ENCODE assay signal across 21 cellular contexts in genomic region chr6:71123051-71123450, GRCh38.
"Had no signal": no experiment of that assay in that cellular context is flagged by ENCODE, and none has a peak within 500 bp of the region (broad histone marks: within the 10 kb centered on the region; RNA-seq: fewer than 3 reads in every experiment).

No MANE protein-coding gene starts in this region.

- H3K4me3 Mint-ChIP-seq: activated naive CD8-positive, alpha-beta T cell treated with anti-CD3 and anti-CD28 coated beads for 36 hours; activated T-cell treated with anti-CD3 and anti-CD28 coated beads, Interleukin-2, amount 50 U/mL, for 4 hours; naive thymus-derived CD8-positive, alpha-beta T cell; stimulated activated naive CD8-positive, alpha-beta T cell treated with anti-CD3 and anti-CD28 coated beads, Interleukin-15, amount 100 ng/mL, for 72 hours had no signal

- H3K36me3 Mint-ChIP-seq: activated naive CD8-positive, alpha-beta T cell treated with anti-CD3 and anti-CD28 coated beads for 36 hours had no signal

- H3K27me3 ChIP-seq: testis, upper lobe of right lung had no signal

- H3K27ac ChIP-seq: lower lobe of right lung, prostate gland, testis, upper lobe of right lung had no signal

- H3K27me3 Mint-ChIP-seq: stimulated activated naive CD8-positive, alpha-beta T cell treated with anti-CD3 and anti-CD28 coated beads, Interleukin-15, amount 100 ng/mL, for 72 hours had no signal

- H3K4me1 Mint-ChIP-seq: activated naive CD8-positive, alpha-beta T cell treated with anti-CD3 and anti-CD28 coated beads for 36 hours; stimulated activated naive CD8-positive, alpha-beta T cell treated with anti-CD3 and anti-CD28 coated beads, Interleukin-15, amount 100 ng/mL, for 72 hours had no signal

- H3K4me1 ChIP-seq: lower lobe of right lung, prostate gland, testis, upper lobe of right lung had no signal

- H3K9me3 ChIP-seq: lower lobe of right lung, prostate gland, testis, upper lobe of right lung had no signal

- H3K27ac Mint-ChIP-seq: activated naive CD8-positive, alpha-beta T cell treated with anti-CD3 and anti-CD28 coated beads for 36 hours; naive thymus-derived CD8-positive, alpha-beta T cell; stimulated activated naive CD8-positive, alpha-beta T cell treated with anti-CD3 and anti-CD28 coated beads, Interleukin-15, amount 100 ng/mL, for 72 hours had no signal

- H3K4me3 ChIP-seq: lower lobe of right lung, prostate gland, testis, upper lobe of right lung had no signal

- DNase-seq: activated CD4-positive, alpha-beta T cell treated with anti-CD3 and anti-CD28 coated beads for 1 hour; activated CD4-positive, alpha-beta T cell treated with anti-CD3 and anti-CD28 coated beads, Interleukin-2, amount 50 U/mL, for 48 hours; activated gamma-delta T cell treated with Interleukin-2 at 50 U/mL for 16 hours; activated naive CD8-positive, alpha-beta T cell treated with anti-CD3 and anti-CD28 coated beads for 36 hours; activated T-cell treated with anti-CD3 and anti-CD28 coated beads, Interleukin-2, amount 50 U/mL, for 4 hours; anterior cingulate cortex; central memory CD4-positive, alpha-beta T cell; erythroblast; glutamatergic neuron; left cardiac atrium; lower lobe of right lung; naive thymus-derived CD8-positive, alpha-beta T cell; nucleus accumbens; stimulated activated CD4-positive, alpha-beta T cell treated with anti-CD3 and anti-CD28 coated beads, Interleukin-15, amount 100 ng/mL, for 24 hours; stimulated activated CD4-positive, alpha-beta T cell treated with anti-CD3 and anti-CD28 coated beads, Interleukin-4, amount 100 ng/mL, for 24 hours; stimulated activated naive CD8-positive, alpha-beta T cell treated with anti-CD3 and anti-CD28 coated beads, Interleukin-15, amount 100 ng/mL, for 72 hours; SW 1271; T1000; testis; upper lobe of right lung had no signal

- H3K36me3 ChIP-seq: lower lobe of right lung, prostate gland, upper lobe of right lung had no signal

- ATAC-seq: activated T-cell treated with anti-CD3 and anti-CD28 coated beads, Interleukin-2, amount 50 U/mL, for 4 hours; left cardiac atrium; lower lobe of right lung; naive thymus-derived CD8-positive, alpha-beta T cell; stimulated activated naive CD8-positive, alpha-beta T cell treated with anti-CD3 and anti-CD28 coated beads, Interleukin-15, amount 100 ng/mL, for 72 hours; upper lobe of right lung had no signal
